12 cellular contexts compared by ENCODE assay signal in the genomic region with DNA sequence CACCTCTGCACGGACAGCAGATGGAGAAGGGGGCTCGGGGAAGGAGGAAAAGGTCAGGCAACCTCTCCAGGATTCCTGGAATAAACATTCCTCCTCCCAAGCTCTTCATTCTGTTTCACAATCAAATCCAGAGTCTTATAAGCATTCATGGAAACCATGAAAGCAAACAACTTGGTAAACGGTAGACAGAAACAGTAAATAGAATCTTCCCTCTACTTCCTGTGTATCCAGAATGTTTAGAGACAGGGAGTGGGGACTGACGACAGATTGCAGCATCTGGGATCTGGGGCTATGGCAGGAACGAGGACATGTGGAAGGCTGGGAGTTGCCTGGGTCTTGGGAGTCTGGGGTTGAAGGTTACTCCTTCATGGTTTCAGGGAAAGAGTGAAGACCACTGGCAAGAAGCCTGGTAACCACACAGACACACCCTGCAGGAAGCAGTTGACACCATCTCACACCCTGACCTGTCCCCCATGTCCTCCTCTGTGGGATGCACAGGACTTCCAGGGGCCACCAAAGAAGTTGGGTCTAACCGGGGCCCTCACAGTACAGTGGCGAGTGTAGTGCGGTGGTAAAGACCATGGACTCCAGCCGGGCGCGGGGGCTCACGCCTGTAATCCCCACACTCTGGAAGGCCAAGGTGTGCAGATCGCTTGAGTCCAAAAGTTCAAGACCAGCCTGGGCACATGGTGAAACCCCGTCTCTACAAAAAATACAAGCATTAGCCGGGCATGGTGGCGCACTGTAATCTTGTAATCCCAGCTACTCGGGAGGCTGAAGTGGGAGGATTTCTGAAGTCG. TPM values are rescaled to one million over a fixed set of nuclear protein-coding genes. Genes with fewer than 3 reads are reported as not detected.
A peak's percentile ranks its signal among the peaks of the same experiment; 100 is the strongest.
DNase-seq lines count a peak whose midpoint lies in the region; ATAC-seq and TF ChIP-seq lines count a peak whose summit lies in the region.
"Had no signal": no experiment of that assay in that cellular context is flagged by ENCODE, and none has a peak within 500 bp of the region (broad histone marks: within the 10 kb centered on the region; RNA-seq: fewer than 3 reads in every experiment).

No MANE protein-coding gene starts in this region.

- ATAC-seq in activated CD4-positive, alpha-beta T cell treated with anti-CD3 and anti-CD28 coated beads for 36 hours: no peak
- ATAC-seq in activated T-helper 17 cell treated with anti-CD3 and anti-CD28 coated beads, Interleukin-2, amount 50 U/mL, for 72 hours (replicated peaks): no peak
- ATAC-seq in left colon: peak; percentile 75
- no peak for ATAC-seq in GM19328 (IDR thresholded peaks at IDR 0.05; ENCODE audit: unreplicated experiment)
- no peak for ATAC-seq in GM23338

- no peak for DNase-seq in activated CD4-positive, alpha-beta T cell treated with anti-CD3 and anti-CD28 coated beads for 36 hours
- no peak for DNase-seq in activated CD4-positive, alpha-beta T cell treated with anti-CD3 and anti-CD28 coated beads for 48 hours
- DNase-seq in left colon (peak; percentile 31 to 55), spleen (no peak), GM23338 (ENCODE audit: low spot score) (no peak), GM13976 (ENCODE audit: low spot score) (no peak)

- intact Hi-C loops in activated CD4-positive, alpha-beta T cell treated with anti-CD3 and anti-CD28 coated beads for 36 hours (cut with DNase I, micrococcal nuclease): loop anchor here in 1 of 2 experiments (2.0 kb wide), 1 partner anchor 13 kb away; no protein-coding TSS in a partner anchor
- intact Hi-C loops in left colon (cut with DNase I, micrococcal nuclease) (no loop called here), spleen (cut with DNase I; ENCODE audit: low total_unique reads) (no loop called here)

- TF ChIP-seq CTCF in spleen (IDR thresholded peaks at IDR 0.05 in 8 of 11, conservative IDR thresholded peaks at IDR 0.05 in 3 of 11): no peak
- no peak for TF ChIP-seq CTCF in GM23338 (conservative IDR thresholded peaks at IDR 0.05; ENCODE audit: low read depth in 2 of 2)
- TF ChIP-seq CTCF in GM13976 (IDR thresholded peaks at IDR 0.05; ENCODE audit: borderline replicate concordance, control extremely low read depth, extremely low read depth, insufficient read depth, missing control alignments): no peak

- H3K9me2 ChIP-seq in GM23338 (ENCODE audit: insufficient read depth): no peaks in the 10 kb centered on the region

- peak overlapping the region in 1 of 8 donors; percentile 44 for H3K4me3 ChIP-seq in spleen
- no peak overlapping the region for H3K4me3 ChIP-seq in GM23338
- H3K4me3 ChIP-seq: GM23248 had no signal

- in situ Hi-C loops in GM13976 (cut with MboI; ENCODE audit: low sequenced_read_pairs, unreplicated experiment): no loop called here

- CTCF ChIA-PET in activated CD4-positive, alpha-beta T cell treated with anti-CD3 and anti-CD28 coated beads for 36 hours (lab: Charles Lee): no interaction called here

- peaks cover 21 to 97% (median 63%) of the 10 kb centered on the region in 6 donors for H3K4me1 ChIP-seq in spleen
- H3K4me1 ChIP-seq in GM23338 (ENCODE audit: insufficient read depth): no peaks in the 10 kb centered on the region

- H3F3A ChIP-seq in GM23338 (replicated peaks; ENCODE audit: low read depth): no peaks in the 10 kb centered on the region

- peaks cover 13% of the 10 kb centered on the region for H3K4me1 Mint-ChIP-seq in activated CD4-positive, alpha-beta T cell treated with anti-CD3 and anti-CD28 coated beads for 36 hours
- peaks cover 11% of the 10 kb centered on the region for H3K4me1 Mint-ChIP-seq in activated T-helper 17 cell treated with anti-CD3 and anti-CD28 coated beads, Interleukin-2, amount 50 U/mL, for 72 hours
- H3K4me1 Mint-ChIP-seq in GM23338: no peaks in the 10 kb centered on the region

- no peaks in the 10 kb centered on the region for H4K20me1 ChIP-seq in GM23338 (replicated peaks; ENCODE audit: insufficient read depth)

- H3K27ac Mint-ChIP-seq in activated CD4-positive, alpha-beta T cell treated with anti-CD3 and anti-CD28 coated beads for 36 hours: peak overlapping the region; percentile 67
- peak overlapping the region; percentile 81 for H3K27ac Mint-ChIP-seq in activated T-helper 17 cell treated with anti-CD3 and anti-CD28 coated beads, Interleukin-2, amount 50 U/mL, for 72 hours
- no peak overlapping the region for H3K27ac Mint-ChIP-seq in GM23338

- H3K36me3 ChIP-seq in spleen (no peaks in the 10 kb centered on the region), GM23338 (ENCODE audit: insufficient read depth) (no peaks in the 10 kb centered on the region)

- no peak for TF ChIP-seq POLR2A in spleen (IDR thresholded peaks at IDR 0.05)

- H3K36me3 Mint-ChIP-seq in activated CD4-positive, alpha-beta T cell treated with anti-CD3 and anti-CD28 coated beads for 36 hours (ENCODE audit: low read depth): no peaks in the 10 kb centered on the region
- H3K36me3 Mint-ChIP-seq in activated T-helper 17 cell treated with anti-CD3 and anti-CD28 coated beads, Interleukin-2, amount 50 U/mL, for 72 hours (ENCODE audit: low read depth): no peaks in the 10 kb centered on the region
- no peaks in the 10 kb centered on the region for H3K36me3 Mint-ChIP-seq in GM23338 (ENCODE audit: low read depth)

- peaks cover 12% of the 10 kb centered on the region for H3K27me3 Mint-ChIP-seq in activated CD4-positive, alpha-beta T cell treated with anti-CD3 and anti-CD28 coated beads for 36 hours
- no peaks in the 10 kb centered on the region for H3K27me3 Mint-ChIP-seq in activated T-helper 17 cell treated with anti-CD3 and anti-CD28 coated beads, Interleukin-2, amount 50 U/mL, for 72 hours
- peaks cover 5% of the 10 kb centered on the region for H3K27me3 Mint-ChIP-seq in GM23338 (ENCODE audit: insufficient read depth, low read depth, poor library complexity)

- no peak overlapping the region for H3K4me2 ChIP-seq in GM23338

- no peaks in the 10 kb centered on the region for H3K9me3 ChIP-seq in spleen

- H3K27me3 ChIP-seq in spleen (replicated peaks in 1 of 7) (peaks cover 0 to 26% (median 0%) of the 10 kb centered on the region in 7 donors), GM23338 (ENCODE audit: insufficient read depth) (no peaks in the 10 kb centered on the region)

- WGBS in spleen, 5 donors: 76 to 83% (median 79%) methylated on average over 11 to 18 of the region's 18 CpGs

- POLR2A ChIA-PET in activated CD4-positive, alpha-beta T cell treated with anti-CD3 and anti-CD28 coated beads for 36 hours (lab: Charles Lee): no interaction called here

- no peaks in the 10 kb centered on the region for H3K79me2 ChIP-seq in GM23338 (replicated peaks; ENCODE audit: insufficient read depth)

- peaks cover under 1% of the 10 kb centered on the region for H3K9me3 Mint-ChIP-seq in activated CD4-positive, alpha-beta T cell treated with anti-CD3 and anti-CD28 coated beads for 36 hours (ENCODE audit: low read depth)
- H3K9me3 Mint-ChIP-seq in activated T-helper 17 cell treated with anti-CD3 and anti-CD28 coated beads, Interleukin-2, amount 50 U/mL, for 72 hours: no peaks in the 10 kb centered on the region
- no peaks in the 10 kb centered on the region for H3K9me3 Mint-ChIP-seq in GM23338

- H3K4me3 Mint-ChIP-seq in activated CD4-positive, alpha-beta T cell treated with anti-CD3 and anti-CD28 coated beads for 36 hours: no peak overlapping the region
- H3K4me3 Mint-ChIP-seq in activated T-helper 17 cell treated with anti-CD3 and anti-CD28 coated beads, Interleukin-2, amount 50 U/mL, for 72 hours: peak overlapping the region; percentile 47
- no peak overlapping the region for H3K4me3 Mint-ChIP-seq in GM23338

- H3K27ac ChIP-seq in spleen (peak overlapping the region in 7 of 8 donors; percentile 62 to 89 (median 83)), GM23338 (ENCODE audit: low read depth) (no peak overlapping the region)
- H3K27ac ChIP-seq: GM23248 had no signal

- H2AFZ ChIP-seq in GM23338: no peak overlapping the region; the same call in 1 of the 2 replicates
- H2AFZ ChIP-seq: GM23248 had no signal

TF ChIP-seq in GM23338, 12 proteins besides CTCF, POLR2A, EP300 and RAD21 (continues in another document):
- TF ChIP-seq CREB1 (CRISPR knock-in tag; IDR thresholded peaks at IDR 0.05; ENCODE audit: low read depth): no peak
- no peak for TF ChIP-seq STAT1 (IDR thresholded peaks at IDR 0.05; ENCODE audit: unreplicated experiment)
- TF ChIP-seq EZH2phosphoT487 (IDR thresholded peaks at IDR 0.05; ENCODE audit: unreplicated experiment): no peak
- TF ChIP-seq, protein P1, sequence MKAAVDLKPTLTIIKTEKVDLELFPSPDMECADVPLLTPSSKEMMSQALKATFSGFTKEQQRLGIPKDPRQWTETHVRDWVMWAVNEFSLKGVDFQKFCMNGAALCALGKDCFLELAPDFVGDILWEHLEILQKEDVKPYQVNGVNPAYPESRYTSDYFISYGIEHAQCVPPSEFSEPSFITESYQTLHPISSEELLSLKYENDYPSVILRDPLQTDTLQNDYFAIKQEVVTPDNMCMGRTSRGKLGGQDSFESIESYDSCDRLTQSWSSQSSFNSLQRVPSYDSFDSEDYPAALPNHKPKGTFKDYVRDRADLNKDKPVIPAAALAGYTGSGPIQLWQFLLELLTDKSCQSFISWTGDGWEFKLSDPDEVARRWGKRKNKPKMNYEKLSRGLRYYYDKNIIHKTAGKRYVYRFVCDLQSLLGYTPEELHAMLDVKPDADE (IDR thresholded peaks at IDR 0.05): no peak
- TF ChIP-seq ZNF114 (CRISPR knock-in tag; IDR thresholded peaks at IDR 0.05): no peak

RNA-seq across cellular contexts. Expression of a gene that starts 10.7 kb away (rescaled TPM):
- not detected for total RNA-seq in activated CD4-positive, alpha-beta T cell treated with anti-CD3 and anti-CD28 coated beads for 36 hours
- not detected for total RNA-seq in activated T-helper 17 cell treated with anti-CD3 and anti-CD28 coated beads, Interleukin-2, amount 50 U/mL, for 72 hours
- total RNA-seq in left colon (1 to 10 TPM; 1.2 to 1.8 TPM), spleen (10 to 100 TPM in 5 of 7 donors, 1 to 10 TPM in 2; 3.0 to 53.5 (median 12.6) TPM)
- polyA plus RNA-seq in spleen (1 to 10 TPM in 2 of 3 donors, under 1 TPM in 1; 0.89 to 9.0 (median 5.7) TPM), GM23338 (2016; fragmentation: Nextera tagmentation; extraction: Ambion mirVana) (not detected in 2 replicates)
- not detected in 2 replicates for total RNA-seq in GM23338 (2014; rRNA removed; shearing (Covaris generic))
- total RNA-seq: endothelial cell of umbilical vein, GM23248, NCI-H460 had no signal
- polyA plus RNA-seq: endothelial cell of umbilical vein, GM23248 had no signal

RNA-seq across cellular contexts. Expression of a gene that starts 52.9 kb away (rescaled TPM):
- total RNA-seq in activated CD4-positive, alpha-beta T cell treated with anti-CD3 and anti-CD28 coated beads for 36 hours: not detected
- not detected for total RNA-seq in activated T-helper 17 cell treated with anti-CD3 and anti-CD28 coated beads, Interleukin-2, amount 50 U/mL, for 72 hours
- total RNA-seq in left colon: not detected
- total RNA-seq in spleen: 1 to 10 TPM in 1 of 7 donors, not detected in 6; 3.1 TPM
- polyA plus RNA-seq in spleen: not detected
- not detected in 2 replicates for total RNA-seq in GM23338 (2014; rRNA removed; shearing (Covaris generic))
- polyA plus RNA-seq in GM23338 (2016; fragmentation: Nextera tagmentation; extraction: Ambion mirVana): 1.6 and 2.7 TPM in 2 replicates
- total RNA-seq: endothelial cell of umbilical vein, GM23248, NCI-H460, SK-MEL-5 had no signal
- polyA plus RNA-seq: endothelial cell of umbilical vein, GM23248 had no signal

Comparison
In these comparisons a context has a peak if more than half of its experiments do, and no peak if none do; other contexts are left out.
1. DNase-seq: peak in left colon (2 of 2); none in activated CD4-positive, alpha-beta T cell treated with anti-CD3 and anti-CD28 coated beads for 36 hours (single experiment), activated CD4-positive, alpha-beta T cell treated with anti-CD3 and anti-CD28 coated beads for 48 hours (single experiment), spleen (single experiment), GM23338 (single experiment) and GM13976 (single experiment).